ENCODE assay signal across 1 cellular context in genomic region chr2:230872151-230872967, GRCh38.
TF ChIP-seq lines count a peak whose summit lies in the region.

No MANE protein-coding gene starts in this region.

TF ChIP-seq in GM12878, 131 proteins besides CTCF, POLR2A, EP300 and RAD21:
- no peak for TF ChIP-seq CHD4 (IDR thresholded peaks at IDR 0.05)
- TF ChIP-seq SPI1 (IDR thresholded peaks at IDR 0.05; ENCODE audit: borderline replicate concordance, insufficient read depth, low read depth, low read length): no peak
